ENCODE assay signal across 1 cellular context in genomic region chr1:208909011-208909410, GRCh38.
TF ChIP-seq lines count a peak whose summit lies in the region.

No MANE protein-coding gene starts in this region.

TF ChIP-seq in SK-N-SH treated with all-trans-retinoic acid at 6 μM for 48 hours, 23 proteins besides CTCF, POLR2A, EP300 and RAD21 (continued from another document):
- TF ChIP-seq TSHZ2 (CRISPR knock-in tag; IDR thresholded peaks at IDR 0.05) (no peak), OSR1 (CRISPR knock-in tag; IDR thresholded peaks at IDR 0.05) (no peak), ZFP30 (CRISPR knock-in tag; IDR thresholded peaks at IDR 0.05) (no peak), POU6F1 (CRISPR knock-in tag; IDR thresholded peaks at IDR 0.05; ENCODE audit: borderline replicate concordance, low read depth) (no peak), TOX (CRISPR knock-in tag; IDR thresholded peaks at IDR 0.05; ENCODE audit: borderline replicate concordance) (no peak), ZC3H10 (CRISPR knock-in tag; IDR thresholded peaks at IDR 0.05) (no peak), CREB5 (CRISPR knock-in tag; IDR thresholded peaks at IDR 0.05; ENCODE audit: low read depth) (no peak), ZNF70 (CRISPR knock-in tag; IDR thresholded peaks at IDR 0.05) (no peak), CSRNP3 (CRISPR knock-in tag; IDR thresholded peaks at IDR 0.05) (no peak), GLIS3 (CRISPR knock-in tag; IDR thresholded peaks at IDR 0.05) (no peak), ISL1 (CRISPR knock-in tag; IDR thresholded peaks at IDR 0.05) (no peak), TCF4 (CRISPR knock-in tag; IDR thresholded peaks at IDR 0.05; ENCODE audit: borderline replicate concordance) (no peak), BACH2 (CRISPR knock-in tag; IDR thresholded peaks at IDR 0.05; ENCODE audit: borderline replicate concordance) (no peak), ARNTL (CRISPR knock-in tag; IDR thresholded peaks at IDR 0.05; ENCODE audit: borderline replicate concordance, low read depth) (no peak), ZFP3 (CRISPR knock-in tag; IDR thresholded peaks at IDR 0.05) (no peak), ESRRG (CRISPR knock-in tag; IDR thresholded peaks at IDR 0.05) (no peak)
